23 cellular contexts compared by ENCODE assay signal in the genomic region with DNA sequence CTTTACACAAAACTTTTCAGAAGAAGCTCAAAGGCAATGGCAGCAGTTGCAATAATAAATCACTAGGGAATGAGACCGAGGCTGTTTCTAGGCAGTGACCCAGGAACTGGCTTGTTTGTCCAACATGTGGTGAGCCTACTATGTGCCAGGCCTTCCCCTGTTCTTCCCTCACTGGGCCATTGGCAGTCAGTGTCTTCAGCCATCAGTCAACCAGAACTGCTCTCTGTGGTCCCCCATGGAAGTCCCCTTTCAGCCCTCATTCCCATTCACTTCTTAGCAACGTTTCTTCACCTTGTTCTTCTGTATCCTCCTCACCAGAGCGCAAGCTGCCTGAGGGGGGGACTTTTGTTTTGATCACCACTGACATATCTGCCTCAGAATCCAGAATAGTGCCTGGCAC.
"Had no signal": no experiment of that assay in that cellular context is flagged by ENCODE, and none has a peak within 500 bp of the region (broad histone marks: within the 10 kb centered on the region; RNA-seq: fewer than 3 reads in every experiment).

No MANE protein-coding gene starts in this region.

- H3K4me3 ChIP-seq: esophagus muscularis mucosa, heart right ventricle, left lung, lower lobe of right lung, mucosa of descending colon, right lobe of liver, stomach, thyroid gland, upper lobe of right lung had no signal

- H3K27ac ChIP-seq: esophagus muscularis mucosa, foreskin keratinocyte, heart right ventricle, left lung, lower lobe of right lung, right lobe of liver, stomach, thyroid gland, upper lobe of right lung, VCaP had no signal

- H3K27me3 ChIP-seq: right lobe of liver, thyroid gland, upper lobe of right lung had no signal

- H3K4me3 Mint-ChIP-seq: activated naive CD4-positive, alpha-beta T cell treated with anti-CD3 and anti-CD28 coated beads for 36 hours; activated naive CD8-positive, alpha-beta T cell treated with anti-CD3 and anti-CD28 coated beads, Interleukin-2, amount 10 ng/mL, durations not matched to agents 7 days and 5 days; activated T-cell treated with anti-CD3 and anti-CD28 coated beads, Interleukin-2, amount 50 U/mL, for 4 hours; activated T-helper 17 cell treated with anti-CD3 and anti-CD28 coated beads, Interleukin-2, amount 50 U/mL, for 72 hours; nephron; stimulated activated effector memory CD8-positive, alpha-beta T cell treated with anti-CD3 and anti-CD28 coated beads, Interleukin-12 subunit alpha, Interleukin-12 subunit beta, amount 100 ng/mL, for 72 hours had no signal

- ATAC-seq: activated T-cell treated with anti-CD3 and anti-CD28 coated beads, Interleukin-2, amount 50 U/mL, for 4 hours; activated T-helper 17 cell treated with anti-CD3 and anti-CD28 coated beads, Interleukin-2, amount 50 U/mL, for 72 hours; foreskin keratinocyte; heart right ventricle; left lung; lower lobe of right lung; mucosa of descending colon; right lobe of liver; stimulated activated effector memory CD8-positive, alpha-beta T cell treated with anti-CD3 and anti-CD28 coated beads, Interleukin-12 subunit alpha, Interleukin-12 subunit beta, amount 100 ng/mL, for 72 hours; upper lobe of right lung had no signal

- H3K9me3 ChIP-seq: esophagus muscularis mucosa, left lung, lower lobe of right lung, mucosa of descending colon, right lobe of liver, stomach, thyroid gland, upper lobe of right lung had no signal

- H3K27ac Mint-ChIP-seq: activated naive CD4-positive, alpha-beta T cell treated with anti-CD3 and anti-CD28 coated beads for 36 hours; activated naive CD8-positive, alpha-beta T cell treated with anti-CD3 and anti-CD28 coated beads, Interleukin-2, amount 10 ng/mL, durations not matched to agents 7 days and 5 days; activated T-helper 17 cell treated with anti-CD3 and anti-CD28 coated beads, Interleukin-2, amount 50 U/mL, for 72 hours; progenitor cell of endocrine pancreas; stimulated activated effector memory CD8-positive, alpha-beta T cell treated with anti-CD3 and anti-CD28 coated beads, Interleukin-12 subunit alpha, Interleukin-12 subunit beta, amount 100 ng/mL, for 72 hours had no signal

- H3K36me3 ChIP-seq: esophagus muscularis mucosa, heart right ventricle, left lung, lower lobe of right lung, right lobe of liver, stomach, thyroid gland, upper lobe of right lung had no signal

- H3K4me1 ChIP-seq: esophagus muscularis mucosa, foreskin keratinocyte, left lung, lower lobe of right lung, right lobe of liver, stomach, thyroid gland, upper lobe of right lung had no signal

- DNase-seq: activated CD4-positive, alpha-beta T cell treated with anti-CD3 and anti-CD28 coated beads for 4 hours; activated CD4-positive, alpha-beta T cell treated with anti-CD3 and anti-CD28 coated beads, Interleukin-2, amount 50 U/mL, for 4 hours; activated naive CD4-positive, alpha-beta T cell treated with anti-CD3 and anti-CD28 coated beads for 36 hours; activated naive CD8-positive, alpha-beta T cell treated with anti-CD3 and anti-CD28 coated beads, Interleukin-2, amount 10 ng/mL, durations not matched to agents 7 days and 5 days; activated T-cell treated with anti-CD3 and anti-CD28 coated beads, Interleukin-2, amount 50 U/mL, for 4 hours; foreskin keratinocyte; heart right ventricle; left lung; lower lobe of right lung; mesendoderm; mucosa of descending colon; right lobe of liver; stimulated activated CD4-positive, alpha-beta T cell treated with anti-CD3 and anti-CD28 coated beads, Interleukin-4, amount 100 ng/mL, for 1 hour; stomach; T-helper 9 cell; thyroid gland; upper lobe of right lung had no signal

- H3K9me3 Mint-ChIP-seq: activated naive CD4-positive, alpha-beta T cell treated with anti-CD3 and anti-CD28 coated beads for 36 hours; activated T-cell treated with anti-CD3 and anti-CD28 coated beads, Interleukin-2, amount 50 U/mL, for 4 hours; activated T-helper 17 cell treated with anti-CD3 and anti-CD28 coated beads, Interleukin-2, amount 50 U/mL, for 72 hours had no signal

- H3K36me3 Mint-ChIP-seq: activated naive CD8-positive, alpha-beta T cell treated with anti-CD3 and anti-CD28 coated beads, Interleukin-2, amount 10 ng/mL, durations not matched to agents 7 days and 5 days; stimulated activated effector memory CD8-positive, alpha-beta T cell treated with anti-CD3 and anti-CD28 coated beads, Interleukin-12 subunit alpha, Interleukin-12 subunit beta, amount 100 ng/mL, for 72 hours had no signal
